In genomic region chr12:96034631-96035282, GRCh38 we compare ENCODE assay signal across 7 cellular contexts. TPM values are rescaled to one million over a fixed set of nuclear protein-coding genes. Genes with fewer than 3 reads are reported as not detected.
DNase-seq lines count a peak whose midpoint lies in the region; TF ChIP-seq lines count a peak whose summit lies in the region.

No MANE protein-coding gene starts in this region.

- peak overlapping the region; percentile 88 for H2AFZ ChIP-seq in GM23248

- H3K4me3 ChIP-seq in DOHH2 (ENCODE audit: low read length) (peak overlapping the region; percentile 93), GM23248 (peak overlapping the region; percentile 94), mesodermal cell (ENCODE audit: extremely low read depth, insufficient read depth, low read length, poor library complexity, severe bottlenecking) (peak overlapping the region; percentile 88)
- H3K4me3 ChIP-seq in effector memory CD4-positive, alpha-beta T cell (ENCODE audit: insufficient read depth, low read depth, low read length, poor library complexity, severe bottlenecking) = peak overlapping the region; percentile 91

- peaks cover 55% of the 10 kb centered on the region for H3K79me2 ChIP-seq in DOHH2 (ENCODE audit: control insufficient read depth, low read length)
- H3K79me2 ChIP-seq in GM23248 (ENCODE audit: insufficient read depth) = peaks cover 47% of the 10 kb centered on the region

- 1 to 2% methylated on average over 25 of the region's 25 CpGs for WGBS in GM23248 (ENCODE audit: low coverage in 1 of 2, low lambda C conversion rate in 2 of 2, missing lambda C conversion rate in 2 of 2), 2 experiments
- WGBS in mesodermal cell (ENCODE audit: insufficient coverage in 2 of 2), 2 experiments = 3% methylated on average over 19 to 25 of the region's 25 CpGs

- H3K27ac ChIP-seq in DOHH2 (ENCODE audit: low read depth, low read length) = peak overlapping the region; percentile 30; the same call in 1 of the 2 replicates
- H3K27ac ChIP-seq in GM23248 = peak overlapping the region; percentile 54
- peak overlapping the region; percentile 84 for H3K27ac ChIP-seq in effector memory CD4-positive, alpha-beta T cell (ENCODE audit: insufficient read depth, low read length, poor library complexity, severe bottlenecking)
- peak overlapping the region; percentile 64 for H3K27ac ChIP-seq in mesodermal cell (ENCODE audit: low read depth, low read length, severe bottlenecking)

- H3K9me3 ChIP-seq in DOHH2 (ENCODE audit: control insufficient read depth, insufficient read depth, low read length) (no peaks in the 10 kb centered on the region), GM23248 (ENCODE audit: low read depth) (no peaks in the 10 kb centered on the region), mesodermal cell (ENCODE audit: control insufficient read depth, low read length) (no peaks in the 10 kb centered on the region)
- H3K9me3 ChIP-seq in effector memory CD4-positive, alpha-beta T cell (ENCODE audit: control insufficient read depth, low read length) = no peaks in the 10 kb centered on the region

- no peak for TF ChIP-seq CTCF in DOHH2 (IDR thresholded peaks at IDR 0.05; ENCODE audit: low read depth, low read length, poor library complexity, severe bottlenecking)

- peak overlapping the region; percentile 95 for H3K4me2 ChIP-seq in DOHH2 (ENCODE audit: low read length)
- peak overlapping the region; percentile 91 for H3K4me2 ChIP-seq in GM23248 (ENCODE audit: unreplicated experiment)

- H4K20me1 ChIP-seq in DOHH2 (ENCODE audit: control insufficient read depth, insufficient read depth, low read depth, low read length) (peaks cover 5% of the 10 kb centered on the region; the same call in 1 of the 2 replicates), GM23248 (ENCODE audit: insufficient read depth) (no peaks in the 10 kb centered on the region)

- in situ Hi-C loops in GM23248 (cut with MboI) = no loop called here

- H3K27me3 ChIP-seq in DOHH2 (ENCODE audit: control insufficient read depth, low read length) (no peaks in the 10 kb centered on the region), GM23248 (replicated peaks; ENCODE audit: insufficient read depth) (no peaks in the 10 kb centered on the region)
- no peaks in the 10 kb centered on the region for H3K27me3 ChIP-seq in effector memory CD4-positive, alpha-beta T cell (replicated peaks; ENCODE audit: control insufficient read depth, insufficient read depth, low read length, poor library complexity, severe bottlenecking)

- H3K9me2 ChIP-seq in DOHH2 (replicated peaks; ENCODE audit: control insufficient read depth, low read length) (no peaks in the 10 kb centered on the region; the same call in 1 of the 2 replicates), GM23248 (ENCODE audit: insufficient read depth) (no peaks in the 10 kb centered on the region)

- H3K9ac ChIP-seq in GM23248 = peak overlapping the region; percentile 82

- intact Hi-C loops in posterior vena cava (cut with DNase I) = no loop called here

- no peaks in the 10 kb centered on the region; the same call in 1 of the 2 replicates for H3F3A ChIP-seq in DOHH2 (ENCODE audit: control insufficient read depth, insufficient read depth)
- H3F3A ChIP-seq in GM23248 (ENCODE audit: insufficient read depth) = peaks cover 20% of the 10 kb centered on the region

- peaks cover 12% of the 10 kb centered on the region for H3K36me3 ChIP-seq in DOHH2 (ENCODE audit: control insufficient read depth, low read length)
- no peaks in the 10 kb centered on the region for H3K36me3 ChIP-seq in GM23248 (ENCODE audit: low read depth)
- H3K36me3 ChIP-seq in effector memory CD4-positive, alpha-beta T cell (ENCODE audit: control insufficient read depth, insufficient read depth, low read length) = no peaks in the 10 kb centered on the region
- no peaks in the 10 kb centered on the region for H3K36me3 ChIP-seq in mesodermal cell (ENCODE audit: control insufficient read depth, insufficient read depth, low read length)

- DNase-seq in GM23248 (peak; percentile 66), NCI-H526 treated with DMSO at 0.1 percent for 48 hours (lab: John Stamatoyannopoulos, UW) (peak; percentile 63), posterior vena cava (ENCODE audit: low spot score) (no peak), NCI-H2196 treated with DMSO at 0.1 percent for 48 hours (lab: John Stamatoyannopoulos, UW; ENCODE audit: unreplicated experiment) (no peak)
- DNase-seq in effector memory CD4-positive, alpha-beta T cell = no peak

- H3K4me1 ChIP-seq in DOHH2 (ENCODE audit: control insufficient read depth, low read length) (peaks cover 51% of the 10 kb centered on the region), GM23248 (ENCODE audit: insufficient read depth) (peaks cover 17% of the 10 kb centered on the region), mesodermal cell (ENCODE audit: control insufficient read depth, insufficient read depth, low read length, poor library complexity, severe bottlenecking) (no peaks in the 10 kb centered on the region)
- H3K4me1 ChIP-seq in effector memory CD4-positive, alpha-beta T cell (ENCODE audit: control insufficient read depth, insufficient read depth, low read length, poor library complexity, severe bottlenecking) = peaks cover 12% of the 10 kb centered on the region

RNA-seq across cellular contexts. Expression of gene LTA4H, which starts 0.6 kb away (rescaled TPM):
- total RNA-seq in GM23248 (2014; rRNA removed; shearing (Covaris generic)) = 58.6 and 62.9 TPM in 2 replicates
- polyA plus RNA-seq in GM23248 (2016; fragmentation: Nextera tagmentation; extraction: Ambion mirVana) = 45.2 and 46.2 TPM in 2 replicates
- 83.4 TPM for polyA plus RNA-seq in mesodermal cell (2013, experiment 1 of 2)
- 85.1 TPM for polyA plus RNA-seq in mesodermal cell (2013, experiment 2 of 2)
- 10 to 100 TPM; 38.2 to 38.4 TPM for total RNA-seq in posterior vena cava

RNA-seq across cellular contexts. Expression of gene HAL, which starts 38.6 kb away (rescaled TPM):
- not detected in 2 replicates for total RNA-seq in GM23248 (2014; rRNA removed; shearing (Covaris generic))
- polyA plus RNA-seq in GM23248 (2016; fragmentation: Nextera tagmentation; extraction: Ambion mirVana) = not detected in 2 replicates
- not detected for polyA plus RNA-seq in mesodermal cell (2013, experiment 1 of 2)
- polyA plus RNA-seq in mesodermal cell (2013, experiment 2 of 2) = not detected
- total RNA-seq in posterior vena cava = 1 to 10 TPM in 1 of 2 donors, under 1 TPM in 1; 0.29 to 1.2 TPM

Comparison
In these comparisons a context has a peak if more than half of its experiments do, and no peak if none do; other contexts are left out.
1. H3K27ac ChIP-seq: peak in every context shown above with its lines; median percentile 84 in effector memory CD4-positive, alpha-beta T cell; 64 in mesodermal cell; 54 in GM23248; 30 in DOHH2.
2. DNase-seq: peak in GM23248 (single experiment) and NCI-H526 treated with DMSO at 0.1 percent for 48 hours (single experiment); none in effector memory CD4-positive, alpha-beta T cell (0 of 3), posterior vena cava (single experiment) and NCI-H2196 treated with DMSO at 0.1 percent for 48 hours (single experiment).
3. Peak in every context shown above with its lines, with median percentiles within 50 percentile points of each other: H3K4me3 ChIP-seq.